27 cellular contexts compared by ENCODE assay signal in the genomic region with DNA sequence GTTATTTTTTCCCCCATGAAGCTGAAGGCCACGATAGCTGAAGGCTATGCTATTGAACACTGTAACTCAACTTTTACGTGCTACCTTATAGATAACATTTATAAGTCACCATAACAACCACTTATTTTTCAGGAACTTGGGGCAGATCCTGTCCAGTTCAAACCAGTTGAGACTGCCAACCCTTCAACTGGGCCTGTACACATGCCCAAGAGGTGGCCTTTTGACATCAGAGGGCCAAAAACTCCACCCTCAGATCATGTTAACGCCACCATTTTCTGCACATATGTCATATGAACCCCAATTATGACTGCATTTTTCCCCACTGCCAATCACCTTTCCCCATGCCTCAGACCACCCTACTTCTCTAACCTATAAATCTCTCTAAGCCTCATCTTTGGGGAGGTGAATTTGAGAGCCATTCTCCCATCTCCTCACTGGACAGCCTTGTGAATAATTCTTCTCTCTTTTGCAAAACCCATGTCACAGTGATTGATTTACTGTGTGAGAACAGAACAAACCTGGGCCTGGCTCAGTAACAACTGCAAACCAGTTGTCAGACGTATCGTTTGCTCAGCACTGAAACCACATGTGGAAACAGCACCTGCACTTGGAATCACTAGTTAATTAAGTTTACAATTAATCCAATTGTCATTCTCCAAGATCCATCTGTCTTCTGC.
"Had no signal": no experiment of that assay in that cellular context is flagged by ENCODE, and none has a peak within 500 bp of the region (broad histone marks: within the 10 kb centered on the region; RNA-seq: fewer than 3 reads in every experiment).

No MANE protein-coding gene starts in this region.

- ATAC-seq: activated CD4-positive, CD25-positive, alpha-beta regulatory T cell treated with anti-CD3 and anti-CD28 coated beads, Interleukin-2, amount 50 U/mL, for 24 hours; activated CD8-positive, alpha-beta T cell treated with anti-CD3 and anti-CD28 coated beads for 36 hours; activated T-cell treated with anti-CD3 and anti-CD28 coated beads, Interleukin-2, amount 50 U/mL, for 4 hours; activated T-helper 17 cell treated with anti-CD3 and anti-CD28 coated beads, Interleukin-2, amount 50 U/mL, for 72 hours; effector memory CD8-positive, alpha-beta T cell; gastrocnemius medialis; right lobe of liver; stimulated activated effector memory CD8-positive, alpha-beta T cell treated with anti-CD3 and anti-CD28 coated beads, Interleukin-12 subunit alpha, Interleukin-12 subunit beta, amount 100 ng/mL, for 72 hours; stimulated activated naive CD8-positive, alpha-beta T cell treated with anti-CD3 and anti-CD28 coated beads, Interleukin-15, amount 100 ng/mL, for 72 hours had no signal

- H3K27me3 ChIP-seq: brain microvascular endothelial cell, gastrocnemius medialis, right lobe of liver, uterus had no signal

- H3K4me3 ChIP-seq: gastrocnemius medialis, left ventricle myocardium inferior, lung, right lobe of liver, skin epidermis, uterus had no signal

- H3K36me3 ChIP-seq: brain microvascular endothelial cell, gastrocnemius medialis, left ventricle myocardium inferior, right lobe of liver, uterus, WERI-Rb-1 had no signal

- H3K9me3 ChIP-seq: gastrocnemius medialis, left ventricle myocardium inferior, right lobe of liver, uterus had no signal

- H3K27ac ChIP-seq: brain microvascular endothelial cell, gastrocnemius medialis, left ventricle myocardium inferior, right lobe of liver, skin epidermis, uterus, WERI-Rb-1 had no signal

- DNase-seq: activated CD4-positive, alpha-beta T cell treated with anti-CD3 and anti-CD28 coated beads, Interleukin-2, amount 10 ng/mL, durations not matched to agents 24 days and 14 days; activated CD8-positive, alpha-beta T cell treated with anti-CD3 and anti-CD28 coated beads for 36 hours; activated gamma-delta T cell treated with Interleukin-2 at 50 U/mL for 16 hours; activated naive CD4-positive, alpha-beta T cell treated with anti-CD3 and anti-CD28 coated beads, Interleukin-2, amount 50 U/mL, for 16 hours; activated T-cell treated with anti-CD3 and anti-CD28 coated beads, Interleukin-2, amount 50 U/mL, for 4 hours; amniotic stem cell; brain microvascular endothelial cell; caudate nucleus; cortex of kidney; effector memory CD8-positive, alpha-beta T cell; erythroblast; gastrocnemius medialis; glutamatergic neuron; islet precursor cell; left ventricle myocardium inferior; mesendoderm; right lobe of liver; stimulated activated CD4-positive, alpha-beta T cell treated with anti-CD3 and anti-CD28 coated beads, Interleukin-4, amount 100 ng/mL, for 24 hours; stimulated activated naive CD8-positive, alpha-beta T cell treated with anti-CD3 and anti-CD28 coated beads, Interleukin-15, amount 100 ng/mL, for 72 hours; substantia nigra; uterus; WERI-Rb-1 had no signal
